ENCODE assay signal across 23 cellular contexts in genomic region chr19:3292958-3293529, GRCh38.
"Had no signal": no experiment of that assay in that cellular context is flagged by ENCODE, and none has a peak within 500 bp of the region (broad histone marks: within the 10 kb centered on the region; RNA-seq: fewer than 3 reads in every experiment).

No MANE protein-coding gene starts in this region.

- H3K4me1 Mint-ChIP-seq: endodermal cell; memory B cell; mesothelial cell of epicardium; neural progenitor cell; stimulated activated naive B cell treated with anti-CD40 and anti-IgM and Interleukin-4, amounts not matched to agents 10 μg/mL and 1 μg/mL and 100 μg/mL, for 72 hours had no signal

- H3K27ac ChIP-seq: foreskin keratinocyte, left lung, lower lobe of right lung, neural progenitor cell, parathyroid adenoma, prostate gland, uterus had no signal

- H3K27ac Mint-ChIP-seq: endodermal cell; memory B cell; mesothelial cell of epicardium; natural killer cell treated with Interleukin-12 subunit alpha and Interleukin-12 subunit beta and Interleukin-15 and Interleukin-18, amount 100 ng/mL, for 72 hours; stimulated activated naive B cell treated with anti-CD40 and anti-IgM and Interleukin-4, amounts not matched to agents 10 μg/mL and 1 μg/mL and 100 μg/mL, for 72 hours; type B pancreatic cell had no signal

- H3K36me3 ChIP-seq: left lung, lower lobe of right lung, neural progenitor cell, prostate gland, uterus had no signal

- H3K4me3 Mint-ChIP-seq: endodermal cell; memory B cell; mesothelial cell of epicardium; natural killer cell treated with Interleukin-12 subunit alpha and Interleukin-12 subunit beta and Interleukin-15 and Interleukin-18, amount 100 ng/mL, for 72 hours; neural progenitor cell; stimulated activated naive B cell treated with anti-CD40 and anti-IgM and Interleukin-4, amounts not matched to agents 10 μg/mL and 1 μg/mL and 100 μg/mL, for 72 hours; type B pancreatic cell had no signal

- H3K9me3 ChIP-seq: left lung, lower lobe of right lung, prostate gland, uterus had no signal

- H3K9me3 Mint-ChIP-seq: endodermal cell; memory B cell; mesothelial cell of epicardium; natural killer cell treated with Interleukin-12 subunit alpha and Interleukin-12 subunit beta and Interleukin-15 and Interleukin-18, amount 100 ng/mL, for 72 hours; neural progenitor cell; stimulated activated naive B cell treated with anti-CD40 and anti-IgM and Interleukin-4, amounts not matched to agents 10 μg/mL and 1 μg/mL and 100 μg/mL, for 72 hours; type B pancreatic cell had no signal

- H3K4me1 ChIP-seq: foreskin keratinocyte, left lung, lower lobe of right lung, neural progenitor cell, parathyroid adenoma, prostate gland, uterus had no signal

- H3K27me3 ChIP-seq: neural progenitor cell had no signal

- H3K36me3 Mint-ChIP-seq: mesothelial cell of epicardium; natural killer cell treated with Interleukin-12 subunit alpha and Interleukin-12 subunit beta and Interleukin-15 and Interleukin-18, amount 100 ng/mL, for 72 hours; neural progenitor cell; stimulated activated naive B cell treated with anti-CD40 and anti-IgM and Interleukin-4, amounts not matched to agents 10 μg/mL and 1 μg/mL and 100 μg/mL, for 72 hours; type B pancreatic cell had no signal

- ATAC-seq: foreskin keratinocyte; left lung; natural killer cell treated with Interleukin-12 subunit alpha and Interleukin-12 subunit beta and Interleukin-15 and Interleukin-18, amount 100 ng/mL, for 72 hours; sciatic nerve; stimulated activated naive B cell treated with anti-CD40 and anti-IgM and Interleukin-4, amounts not matched to agents 10 μg/mL and 1 μg/mL and 100 μg/mL, for 72 hours had no signal

- H3K4me3 ChIP-seq: left lung, lower lobe of right lung, neural progenitor cell, prostate gland, uterus had no signal

- H3K27me3 Mint-ChIP-seq: type B pancreatic cell had no signal

- DNase-seq: cerebellar nuclear complex; dermis blood vessel endothelial cell; endodermal cell; erythroblast; foreskin keratinocyte; head of caudate nucleus; hippocampal formation; kidney glomerular epithelial cell; left lung; lower lobe of right lung; occipital lobe; stimulated activated CD4-positive, alpha-beta T cell treated with anti-CD3 and anti-CD28 coated beads, Interleukin-2, amount 100 ng/mL, for 24 hours; stimulated activated CD4-positive, alpha-beta T cell treated with anti-CD3 and anti-CD28 coated beads, Interleukin-4, amount 100 ng/mL, for 4 hours; stimulated activated naive B cell treated with anti-CD40 and anti-IgM and Interleukin-4, amounts not matched to agents 10 μg/mL and 1 μg/mL and 100 μg/mL, for 72 hours; uterus had no signal
